ENCODE assay signal across 8 cellular contexts in the genomic region with DNA sequence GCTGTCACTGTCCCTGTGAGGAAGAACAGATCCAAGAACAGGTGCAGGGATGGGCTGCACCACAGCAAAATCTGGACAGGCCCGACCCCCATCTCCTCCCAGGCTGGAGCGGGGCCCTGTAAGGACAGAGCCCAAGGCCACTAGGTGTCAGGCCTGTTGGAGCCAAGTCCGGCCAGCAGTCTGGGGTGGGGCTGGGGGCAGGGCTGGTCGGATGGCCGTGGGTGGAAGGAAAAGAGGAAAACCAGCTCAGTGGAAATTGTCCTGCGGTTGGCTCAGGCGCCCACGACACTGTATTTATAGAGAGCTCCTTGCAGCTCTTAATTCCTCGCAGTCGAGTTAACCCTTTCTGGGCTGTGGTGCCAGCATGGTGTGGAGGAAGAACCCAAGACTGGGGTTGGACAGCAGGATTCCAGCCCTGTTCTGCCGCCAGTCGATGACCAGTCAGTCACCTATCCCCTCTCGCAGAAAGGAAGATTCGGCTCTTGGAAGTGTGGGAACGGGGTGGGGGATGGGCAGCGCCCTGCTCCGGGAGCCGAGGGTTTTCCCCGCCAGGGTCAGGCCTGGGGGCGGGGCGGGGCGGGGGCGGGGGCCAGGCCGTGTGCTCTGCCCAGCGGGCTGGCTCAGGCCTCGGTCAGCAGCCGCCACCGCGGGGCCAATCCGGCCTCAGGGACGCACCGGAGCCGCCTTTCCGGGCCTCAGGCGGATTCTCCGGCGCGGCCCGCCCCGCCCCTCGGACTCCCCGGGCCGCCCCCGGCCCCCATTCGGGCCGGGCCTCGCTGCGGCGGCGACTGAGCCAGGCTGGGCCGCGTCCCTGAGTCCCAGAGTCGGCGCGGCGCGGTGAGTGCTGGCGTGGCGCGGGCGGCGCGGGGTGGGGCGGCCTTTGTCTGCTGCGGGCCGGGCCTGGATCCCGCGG. TPM values are rescaled to one million over a fixed set of nuclear protein-coding genes. Genes with fewer than 3 reads are reported as not detected.
A peak's percentile ranks its signal among the peaks of the same experiment; 100 is the strongest.
DNase-seq lines count a peak whose midpoint lies in the region; ATAC-seq and TF ChIP-seq lines count a peak whose summit lies in the region.

A gene (plus strand): TSS at position 760 of the 913 bp plus-strand sequence. CDS start 15,257 bp downstream, outside the sequence.

- WGBS in adipose tissue, 3 donors, result 1 to 2% (median 1%) methylated on average over 27 to 68 of the region's 68 CpGs

- no peaks in the 10 kb centered on the region for H3K9me3 ChIP-seq in neuron (ENCODE audit: low read length)

- peaks cover 7% of the 10 kb centered on the region for H3K4me1 Mint-ChIP-seq in T-helper 2 cell treated with Interferon-gamma antibody and Interleukin-4, amounts not matched to agents 5 μg/mL and 100 μg/mL, for 36 hours (ENCODE audit: low read depth)
- H3K4me1 Mint-ChIP-seq in glutamatergic neuron (ENCODE audit: low read depth, unreplicated experiment), result peaks cover 44% of the 10 kb centered on the region

- peaks cover 5% of the 10 kb centered on the region for H3K27me3 ChIP-seq in neuron (ENCODE audit: insufficient read depth, low read length)

- peak within 1 kb of the TSS; percentile 92 for H3K4me3 ChIP-seq in neuron (ENCODE audit: low read length)

- H3K9me3 Mint-ChIP-seq in T-helper 2 cell treated with Interferon-gamma antibody and Interleukin-4, amounts not matched to agents 5 μg/mL and 100 μg/mL, for 36 hours, result no peaks in the 10 kb centered on the region
- peaks cover 10% of the 10 kb centered on the region for H3K9me3 Mint-ChIP-seq in glutamatergic neuron (ENCODE audit: unreplicated experiment)

- peak within 1 kb of the TSS; percentile 42 for H2AFZ ChIP-seq in neuron (ENCODE audit: low read depth, low read length)

- no peaks in the 10 kb centered on the region for H3K36me3 ChIP-seq in neuron (ENCODE audit: insufficient read depth, low read length)

- H3K4me3 Mint-ChIP-seq in T-helper 2 cell treated with Interferon-gamma antibody and Interleukin-4, amounts not matched to agents 5 μg/mL and 100 μg/mL, for 36 hours, result peak within 1 kb of the TSS; percentile 69
- peak within 1 kb of the TSS; percentile 99 for H3K4me3 Mint-ChIP-seq in glutamatergic neuron (ENCODE audit: unreplicated experiment)

- peak; percentile 32 for DNase-seq in T-helper 2 cell treated with Interferon-gamma antibody and Interleukin-4, amounts not matched to agents 5 μg/mL and 100 μg/mL, for 36 hours (ENCODE audit: low spot score)
- no peak for DNase-seq in T-helper 2 cell
- peak; percentile 34 for DNase-seq in NCI-H1092 treated with DMSO at 0.1 percent for 48 hours (lab: John Stamatoyannopoulos, UW)
- peak; percentile 85 for DNase-seq in glutamatergic neuron

- peaks cover 53% of the 10 kb centered on the region for H3K27me3 Mint-ChIP-seq in T-helper 2 cell treated with Interferon-gamma antibody and Interleukin-4, amounts not matched to agents 5 μg/mL and 100 μg/mL, for 36 hours (ENCODE audit: low read depth)
- H3K27me3 Mint-ChIP-seq in glutamatergic neuron (ENCODE audit: unreplicated experiment), result peaks cover 20% of the 10 kb centered on the region

- H3K27ac ChIP-seq in adipose tissue (ENCODE audit: low read depth, low read length), result no peak within 1 kb of the TSS

- peaks cover 22% of the 10 kb centered on the region for H3K4me1 ChIP-seq in neuron (ENCODE audit: insufficient read depth, low read length)

- no peaks in the 10 kb centered on the region for H3K36me3 Mint-ChIP-seq in T-helper 2 cell treated with Interferon-gamma antibody and Interleukin-4, amounts not matched to agents 5 μg/mL and 100 μg/mL, for 36 hours (ENCODE audit: low read depth)
- H3K36me3 Mint-ChIP-seq in glutamatergic neuron (ENCODE audit: unreplicated experiment), result no peaks in the 10 kb centered on the region

- no peak within 1 kb of the TSS for H3K27ac Mint-ChIP-seq in T-helper 2 cell treated with Interferon-gamma antibody and Interleukin-4, amounts not matched to agents 5 μg/mL and 100 μg/mL, for 36 hours
- peak within 1 kb of the TSS; percentile 95 for H3K27ac Mint-ChIP-seq in glutamatergic neuron (ENCODE audit: unreplicated experiment)

- TF ChIP-seq CTCF in glutamatergic neuron (IDR thresholded peaks at IDR 0.05; ENCODE audit: partially characterized antibody, unreplicated experiment), result no peak

- no peak for ATAC-seq in HG03571 (IDR thresholded peaks at IDR 0.05; ENCODE audit: unreplicated experiment)
- ATAC-seq in HG02759 (IDR thresholded peaks at IDR 0.05; ENCODE audit: unreplicated experiment), result no peak

RNA-seq across cellular contexts. Expression of the gene that starts here (rescaled TPM):
- polyA plus RNA-seq in adipose tissue, result 10 to 100 TPM; 20.6 to 36.5 (median 32.2) TPM
- total RNA-seq in glutamatergic neuron (ENCODE audit: unreplicated experiment), result 192 TPM

Comparison
In these comparisons a context has a peak if more than half of its experiments do, and no peak if none do; other contexts are left out.
1. DNase-seq: peak in T-helper 2 cell treated with Interferon-gamma antibody and Interleukin-4, amounts not matched to agents 5 μg/mL and 100 μg/mL, for 36 hours (single experiment), NCI-H1092 treated with DMSO at 0.1 percent for 48 hours (single experiment) and glutamatergic neuron (single experiment); none in T-helper 2 cell (0 of 5).